9 cellular contexts compared by ENCODE assay signal in genomic region chr3:144770813-144771400, GRCh38.
DNase-seq lines count a peak whose midpoint lies in the region; ATAC-seq and TF ChIP-seq lines count a peak whose summit lies in the region.
"Had no signal": no experiment of that assay in that cellular context is flagged by ENCODE, and none has a peak within 500 bp of the region (broad histone marks: within the 10 kb centered on the region; RNA-seq: fewer than 3 reads in every experiment).

No MANE protein-coding gene starts in this region.

- H3K36me3 ChIP-seq in Caco-2 (ENCODE audit: control insufficient read depth, insufficient read depth, low read length) (no peaks in the 10 kb centered on the region), adipocyte (ENCODE audit: control insufficient read depth, insufficient read depth, low read length, severe bottlenecking) (no peaks in the 10 kb centered on the region)

- no peaks in the 10 kb centered on the region for H3K36me3 Mint-ChIP-seq in Caco-2 (ENCODE audit: insufficient read depth, unreplicated experiment)

- no peaks in the 10 kb centered on the region for H3K4me1 ChIP-seq in Caco-2
- peaks cover 17% of the 10 kb centered on the region for H3K4me1 ChIP-seq in adipocyte (ENCODE audit: control insufficient read depth, insufficient read depth, low read length)

- H3K4me3 ChIP-seq in Caco-2 (ENCODE audit: low read depth, low read length): no peak overlapping the region
- H3K4me3 ChIP-seq in adipocyte (ENCODE audit: low read length): no peak overlapping the region

- ATAC-seq in HG02973 (IDR thresholded peaks at IDR 0.05; ENCODE audit: unreplicated experiment): peak; percentile 58
- ATAC-seq in HG02763 (IDR thresholded peaks at IDR 0.05; ENCODE audit: unreplicated experiment): no peak

- H3K27me3 ChIP-seq in Caco-2 (replicated peaks; ENCODE audit: control insufficient read depth, insufficient read depth, low read length) (no peaks in the 10 kb centered on the region), adipocyte (replicated peaks; ENCODE audit: control insufficient read depth, insufficient read depth, low read length) (no peaks in the 10 kb centered on the region)

- CTCF ChIA-PET in Caco-2 (lab: Charles Lee): no interaction called here

- intact Hi-C loops in Caco-2 (cut with micrococcal nuclease; ENCODE audit: unreplicated experiment): loop anchor here (1.0 to 10.0 kb wide), 6 partner anchors 83 to 874 kb away; no protein-coding TSS in a partner anchor

- peak in 1 of 2 experiments; percentile 41 for DNase-seq in Caco-2
- DNase-seq in adipocyte (ENCODE audit: low read depth): peak; percentile 70
- DNase-seq in iris pigment epithelial cell (ENCODE audit: low read depth): peak; percentile 38
- no peak for DNase-seq in NCI-H510A (lab: John Stamatoyannopoulos, UW)
- DNase-seq in NCI-H2171 (lab: John Stamatoyannopoulos, UW): no peak
- no peak for DNase-seq in NCI-H1092 treated with DMSO at 0.1 percent for 48 hours (lab: John Stamatoyannopoulos, UW)

- H3K9me3 Mint-ChIP-seq in Caco-2 (ENCODE audit: unreplicated experiment): no peaks in the 10 kb centered on the region
- H3K9me3 Mint-ChIP-seq: dendritic cell treated with granulocyte-macrophage colony-stimulating factor and Interleukin-4, amounts not matched to agents 40 ng/mL and 50 ng/mL, for 4 days had no signal

- no peak overlapping the region for H3K27ac Mint-ChIP-seq in Caco-2 (ENCODE audit: unreplicated experiment)
- H3K27ac Mint-ChIP-seq: dendritic cell treated with granulocyte-macrophage colony-stimulating factor and Interleukin-4, amounts not matched to agents 40 ng/mL and 50 ng/mL, for 4 days had no signal

- no peak overlapping the region for H3K4me3 Mint-ChIP-seq in Caco-2 (ENCODE audit: unreplicated experiment)
- H3K4me3 Mint-ChIP-seq: dendritic cell treated with granulocyte-macrophage colony-stimulating factor and Interleukin-4, amounts not matched to agents 40 ng/mL and 50 ng/mL, for 4 days had no signal

- peak; percentile 55 to 61 for TF ChIP-seq CTCF in Caco-2 (IDR thresholded peaks at IDR 0.05; ENCODE audit: insufficient read depth in 1 of 2, low read depth in 1 of 2, low read length in 1 of 2, severe bottlenecking in 1 of 2, unreplicated experiment in 1 of 2)

- H3K9me3 ChIP-seq in Caco-2 (no peaks in the 10 kb centered on the region), adipocyte (ENCODE audit: control insufficient read depth, low read length) (no peaks in the 10 kb centered on the region)

- H3K9ac ChIP-seq in adipocyte (ENCODE audit: low read length): no peak overlapping the region

- POLR2A ChIA-PET in Caco-2 (lab: Charles Lee): no interaction called here

- BruUV-seq in Caco-2 (replicated peaks; lab: Mats Ljungman, UMichigan): no TSS peak

- peaks cover 4% of the 10 kb centered on the region for H3K27me3 Mint-ChIP-seq in Caco-2 (ENCODE audit: insufficient read depth, unreplicated experiment)
- H3K27me3 Mint-ChIP-seq: dendritic cell treated with granulocyte-macrophage colony-stimulating factor and Interleukin-4, amounts not matched to agents 40 ng/mL and 50 ng/mL, for 4 days had no signal

- no peaks in the 10 kb centered on the region for H3K4me1 Mint-ChIP-seq in Caco-2 (ENCODE audit: low read depth, unreplicated experiment)

Comparison
In these comparisons a context has a peak if more than half of its experiments do, and no peak if none do; other contexts are left out.
1. DNase-seq: peak in adipocyte (single experiment) and iris pigment epithelial cell (single experiment); none in NCI-H510A (single experiment), NCI-H2171 (single experiment) and NCI-H1092 treated with DMSO at 0.1 percent for 48 hours (single experiment).